Comparison of ENCODE assay signal across 12 cellular contexts in the genomic region with DNA sequence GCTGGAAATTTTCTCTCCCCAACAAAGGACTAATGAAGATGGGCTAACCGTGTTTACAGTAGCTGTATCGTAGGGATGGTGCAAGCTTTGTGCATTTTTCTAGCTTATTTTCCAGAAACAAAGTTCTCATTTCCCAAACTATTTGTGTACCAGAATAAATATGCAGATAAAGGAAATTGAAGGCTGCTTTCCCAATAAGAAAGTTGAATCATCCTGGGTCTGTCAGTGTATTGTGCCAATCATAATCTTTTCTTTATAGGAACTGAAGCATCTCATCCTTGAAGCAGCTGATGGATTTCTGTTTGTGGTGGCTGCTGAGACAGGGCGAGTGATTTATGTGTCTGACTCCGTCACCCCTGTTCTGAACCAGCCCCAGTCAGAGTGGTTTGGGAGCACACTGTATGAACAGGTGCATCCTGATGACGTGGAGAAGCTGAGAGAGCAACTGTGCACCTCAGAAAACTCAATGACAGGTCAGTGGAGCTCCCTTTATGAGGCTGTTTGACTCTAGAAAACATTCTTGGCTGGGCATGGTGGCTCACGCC.
"Had no signal": no experiment of that assay in that cellular context is flagged by ENCODE, and none has a peak within 500 bp of the region (broad histone marks: within the 10 kb centered on the region; RNA-seq: fewer than 3 reads in every experiment).

No MANE protein-coding gene starts in this region.

- ATAC-seq: activated CD4-positive, CD25-positive, alpha-beta regulatory T cell treated with anti-CD3 and anti-CD28 coated beads, Interleukin-2, amount 50 U/mL, for 24 hours; gastroesophageal sphincter; stimulated activated naive B cell treated with anti-CD40 and anti-IgM and Interleukin-4, amounts not matched to agents 10 μg/mL and 1 μg/mL and 100 μg/mL, for 72 hours had no signal

- H2AFZ ChIP-seq: hepatocyte had no signal

- H3K36me3 ChIP-seq: right atrium auricular region, upper lobe of left lung had no signal

- H3K36me3 Mint-ChIP-seq: activated naive CD4-positive, alpha-beta T cell treated with anti-CD3 and anti-CD28 coated beads, Interleukin-2, amount 50 U/mL, for 24 hours; stimulated activated naive B cell treated with anti-CD40 and anti-IgM and Interleukin-4, amounts not matched to agents 10 μg/mL and 1 μg/mL and 100 μg/mL, for 72 hours had no signal

- H3K9me3 ChIP-seq: upper lobe of left lung had no signal

- H3K27ac ChIP-seq: gastroesophageal sphincter, hepatocyte, right atrium auricular region, spleen, upper lobe of left lung had no signal

- H3K4me3 ChIP-seq: gastroesophageal sphincter, hepatocyte, right atrium auricular region, spleen, upper lobe of left lung had no signal

- H3K79me2 ChIP-seq: hepatocyte had no signal

- H3K27ac Mint-ChIP-seq: activated naive CD4-positive, alpha-beta T cell treated with anti-CD3 and anti-CD28 coated beads, Interleukin-2, amount 50 U/mL, for 24 hours; stimulated activated naive B cell treated with anti-CD40 and anti-IgM and Interleukin-4, amounts not matched to agents 10 μg/mL and 1 μg/mL and 100 μg/mL, for 72 hours had no signal

- H3K4me3 Mint-ChIP-seq: activated naive CD4-positive, alpha-beta T cell treated with anti-CD3 and anti-CD28 coated beads, Interleukin-2, amount 50 U/mL, for 24 hours; stimulated activated naive B cell treated with anti-CD40 and anti-IgM and Interleukin-4, amounts not matched to agents 10 μg/mL and 1 μg/mL and 100 μg/mL, for 72 hours had no signal

- DNase-seq: activated T-cell treated with anti-CD3 and anti-CD28 coated beads, Interleukin-2, amount 50 U/mL, for 1 hour; mesendoderm; posterior cingulate gyrus; spleen; stimulated activated CD4-positive, alpha-beta T cell treated with anti-CD3 and anti-CD28 coated beads, Interleukin-2, amount 100 ng/mL, for 24 hours; stimulated activated naive B cell treated with anti-CD40 and anti-IgM and Interleukin-4, amounts not matched to agents 10 μg/mL and 1 μg/mL and 100 μg/mL, for 72 hours; upper lobe of left lung had no signal

- H3K27me3 ChIP-seq: gastroesophageal sphincter, hepatocyte, right atrium auricular region, spleen, upper lobe of left lung had no signal

- H3K4me2 ChIP-seq: hepatocyte had no signal

- H3K9me3 Mint-ChIP-seq: activated naive CD4-positive, alpha-beta T cell treated with anti-CD3 and anti-CD28 coated beads, Interleukin-2, amount 50 U/mL, for 24 hours had no signal

- H3K4me1 Mint-ChIP-seq: activated naive CD4-positive, alpha-beta T cell treated with anti-CD3 and anti-CD28 coated beads, Interleukin-2, amount 50 U/mL, for 24 hours had no signal
